15 cellular contexts compared by ENCODE assay signal in genomic region chr22:22158207-22158816, GRCh38.
DNase-seq lines count a peak whose midpoint lies in the region; ATAC-seq and TF ChIP-seq lines count a peak whose summit lies in the region.
"Had no signal": no experiment of that assay in that cellular context is flagged by ENCODE, and none has a peak within 500 bp of the region (broad histone marks: within the 10 kb centered on the region; RNA-seq: fewer than 3 reads in every experiment).

No MANE protein-coding gene starts in this region.

- H3K4me3 Mint-ChIP-seq in memory B cell = no peak overlapping the region
- H3K4me3 Mint-ChIP-seq: CD4-positive, alpha-beta memory T cell; HFFc6 had no signal

- H3K27me3 ChIP-seq in DOHH2 (ENCODE audit: control insufficient read depth, low read length) (no peaks in the 10 kb centered on the region), OCI-LY1 (ENCODE audit: insufficient read depth, low read length) (no peaks in the 10 kb centered on the region), H7 (ENCODE audit: control insufficient read depth, insufficient read depth, low read length) (peaks cover 79% of the 10 kb centered on the region)
- H3K27me3 ChIP-seq: BE2C had no signal

- no peaks in the 10 kb centered on the region for H3K36me3 ChIP-seq in DOHH2 (ENCODE audit: control insufficient read depth, low read length)
- H3K36me3 ChIP-seq in OCI-LY1 (ENCODE audit: insufficient read depth, low read length) = peaks cover 11% of the 10 kb centered on the region
- no peaks in the 10 kb centered on the region for H3K36me3 ChIP-seq in H7 (replicated peaks; ENCODE audit: control insufficient read depth, insufficient read depth, low read length)
- H3K36me3 ChIP-seq: BE2C had no signal

- DNase-seq in memory B cell (ENCODE audit: low spot score in 2 of 2) = no peak
- no peak for DNase-seq in H7
- no peak for DNase-seq in stimulated activated CD4-positive, alpha-beta T cell treated with anti-CD3 and anti-CD28 coated beads, Interleukin-4, amount 100 ng/mL, for 4 hours
- no peak for DNase-seq in hepatic stellate cell (ENCODE audit: low spot score)
- DNase-seq: BE2C; CD4-positive, alpha-beta memory T cell; DMS79; GDM1; HCEC 1CT; HFFc6 had no signal

- H3K4me2 ChIP-seq in DOHH2 (ENCODE audit: low read length) (0 out of 2 replicates have a peak overlapping the region, but pooled peaks have one; percentile 8), OCI-LY1 (ENCODE audit: low read length) (no peak overlapping the region)

- H3K36me3 Mint-ChIP-seq in memory B cell = no peaks in the 10 kb centered on the region
- H3K36me3 Mint-ChIP-seq: CD4-positive, alpha-beta memory T cell had no signal

- no peaks in the 10 kb centered on the region for H3K27me3 Mint-ChIP-seq in memory B cell

- H3F3A ChIP-seq in DOHH2 (ENCODE audit: control insufficient read depth, insufficient read depth) (peaks cover 17% of the 10 kb centered on the region), OCI-LY1 (ENCODE audit: insufficient read depth, low read length) (no peaks in the 10 kb centered on the region)

- peak overlapping the region; percentile 82 for H3K27ac ChIP-seq in DOHH2 (ENCODE audit: low read depth, low read length)
- peak overlapping the region; percentile 89 for H3K27ac ChIP-seq in OCI-LY1 (ENCODE audit: low read depth, low read length, poor library complexity, severe bottlenecking)
- H3K27ac ChIP-seq: C4-2B had no signal

- ATAC-seq in memory B cell (ENCODE audit: low read depth) (no peak), GM19324 (IDR thresholded peaks at IDR 0.05; ENCODE audit: low FRiP score, unreplicated experiment) (no peak)
- ATAC-seq: HepG2 had no signal

- TF ChIP-seq CTCF in DOHH2 (IDR thresholded peaks at IDR 0.05; ENCODE audit: low read depth, low read length, poor library complexity, severe bottlenecking) (no peak), OCI-LY1 (IDR thresholded peaks at IDR 0.05; ENCODE audit: low read length) (no peak)

- H3K4me1 ChIP-seq in DOHH2 (ENCODE audit: control insufficient read depth, low read length) (peaks cover 64% of the 10 kb centered on the region), OCI-LY1 (ENCODE audit: insufficient read depth, low read length, severe bottlenecking) (peaks cover 55% of the 10 kb centered on the region)
- H3K4me1 ChIP-seq: BE2C had no signal

- H3K4me1 Mint-ChIP-seq in memory B cell = peaks cover 41% of the 10 kb centered on the region

- H3K27ac Mint-ChIP-seq in memory B cell = peak overlapping the region; percentile 23
- H3K27ac Mint-ChIP-seq: CD4-positive, alpha-beta memory T cell; HFFc6 had no signal

- no peak overlapping the region for H3K9ac ChIP-seq in OCI-LY1 (ENCODE audit: low read length)

- H3K4me3 ChIP-seq in DOHH2 (ENCODE audit: low read length) = no peak overlapping the region
- no peak overlapping the region for H3K4me3 ChIP-seq in OCI-LY1 (ENCODE audit: low read depth, low read length, poor library complexity, severe bottlenecking)
- H3K4me3 ChIP-seq in H7 (ENCODE audit: insufficient read depth, low read depth, low read length) = no peak overlapping the region

- H4K20me1 ChIP-seq in DOHH2 (ENCODE audit: control insufficient read depth, insufficient read depth, low read depth, low read length) = no peaks in the 10 kb centered on the region
- H4K20me1 ChIP-seq in OCI-LY1 (ENCODE audit: insufficient read depth, low read length) = no peaks in the 10 kb centered on the region

- H3K79me2 ChIP-seq in DOHH2 (ENCODE audit: control insufficient read depth, low read length) (0 out of 2 replicates have a peak, but pooled peaks cover under 1% of the 10 kb centered on the region), OCI-LY1 (ENCODE audit: insufficient read depth, low read length) (no peaks in the 10 kb centered on the region)

- no peaks in the 10 kb centered on the region for H3K9me3 Mint-ChIP-seq in memory B cell
- H3K9me3 Mint-ChIP-seq: CD4-positive, alpha-beta memory T cell; HFFc6 had no signal

- H3K9me3 ChIP-seq in DOHH2 (ENCODE audit: control insufficient read depth, insufficient read depth, low read length) (no peaks in the 10 kb centered on the region), OCI-LY1 (ENCODE audit: low read length) (no peaks in the 10 kb centered on the region)
- H3K9me3 ChIP-seq: BE2C had no signal

- no peak overlapping the region for H2AFZ ChIP-seq in OCI-LY1 (ENCODE audit: low read length)

- no peaks in the 10 kb centered on the region for H3K9me2 ChIP-seq in DOHH2 (replicated peaks; ENCODE audit: control insufficient read depth, low read length)
- H3K9me2 ChIP-seq in OCI-LY1 (ENCODE audit: low read depth, low read length) = no peaks in the 10 kb centered on the region
